9 cellular contexts compared by ENCODE assay signal in genomic region chr12:12720637-12721250, GRCh38. TPM values are rescaled to one million over a fixed set of nuclear protein-coding genes. Genes with fewer than 3 reads are reported as not detected.
DNase-seq lines count a peak whose midpoint lies in the region; ATAC-seq, FAIRE-seq and TF ChIP-seq lines count a peak whose summit lies in the region.
"Had no signal": no experiment of that assay in that cellular context is flagged by ENCODE, and none has a peak within 500 bp of the region (broad histone marks: within the 10 kb centered on the region; RNA-seq: fewer than 3 reads in every experiment).

No MANE protein-coding gene starts in this region.

- H3K9me3 ChIP-seq in esophagus squamous epithelium (no peaks in the 10 kb centered on the region), subcutaneous abdominal adipose tissue (ENCODE audit: control insufficient read depth in 5 of 5, low read length in 5 of 5) (no peaks in the 10 kb centered on the region)

- no peak for FAIRE-seq in urothelium cell line (lab: Jason Lieb, UNC)

- peak overlapping the region; percentile 99 for H3K27ac Mint-ChIP-seq in activated CD4-positive, alpha-beta T cell treated with anti-CD3 and anti-CD28 coated beads, Interleukin-2, amount 10 ng/mL, durations not matched to agents 24 days and 14 days

- TF ChIP-seq CTCF in esophagus squamous epithelium (IDR thresholded peaks at IDR 0.05) = no peak

- WGBS in esophagus squamous epithelium, 2 donors = 14 to 17% methylated on average over 6 of the region's 6 CpGs

- no peaks in the 10 kb centered on the region for H3K27me3 ChIP-seq in esophagus squamous epithelium
- no peaks in the 10 kb centered on the region for H3K27me3 ChIP-seq in subcutaneous abdominal adipose tissue (ENCODE audit: control insufficient read depth in 5 of 5, insufficient read depth in 4 of 5, low read length in 5 of 5)

- peak overlapping the region in 3 of 4 donors; percentile 77 to 89 (median 82) for H3K4me3 ChIP-seq in esophagus squamous epithelium
- H3K4me3 ChIP-seq in subcutaneous abdominal adipose tissue (ENCODE audit: low read depth in 1 of 5, low read length in 5 of 5) = peak overlapping the region in 3 of 5 donors; percentile 5 to 87 (median 47)

- peaks cover 2% of the 10 kb centered on the region for H3K27me3 Mint-ChIP-seq in activated CD4-positive, alpha-beta T cell treated with anti-CD3 and anti-CD28 coated beads, Interleukin-2, amount 10 ng/mL, durations not matched to agents 24 days and 14 days

- H3K27ac ChIP-seq in esophagus squamous epithelium = peak overlapping the region; percentile 80 to 100 (median 98)
- H3K27ac ChIP-seq in subcutaneous abdominal adipose tissue (ENCODE audit: low read depth, low read length) = peak overlapping the region; percentile 96

- H3K9me3 Mint-ChIP-seq in activated CD4-positive, alpha-beta T cell treated with anti-CD3 and anti-CD28 coated beads, Interleukin-2, amount 10 ng/mL, durations not matched to agents 24 days and 14 days = no peaks in the 10 kb centered on the region

- TF ChIP-seq POLR2A in esophagus squamous epithelium (IDR thresholded peaks at IDR 0.05) = no peak

- intact Hi-C loops in activated CD4-positive, alpha-beta T cell treated with anti-CD3 and anti-CD28 coated beads, Interleukin-2, amount 10 ng/mL, durations not matched to agents 24 days and 14 days (cut with micrococcal nuclease) = no loop called here
- intact Hi-C loops in esophagus squamous epithelium (cut with DNase I) = no loop called here

- peaks cover 37% of the 10 kb centered on the region for H3K4me1 Mint-ChIP-seq in activated CD4-positive, alpha-beta T cell treated with anti-CD3 and anti-CD28 coated beads, Interleukin-2, amount 10 ng/mL, durations not matched to agents 24 days and 14 days

- DNase-seq in activated CD4-positive, alpha-beta T cell treated with anti-CD3 and anti-CD28 coated beads, Interleukin-2, amount 10 ng/mL, durations not matched to agents 24 days and 14 days = peak; percentile 77
- no peak for DNase-seq in activated CD4-positive, alpha-beta T cell treated with anti-CD3 and anti-CD28 coated beads, Interleukin-2, amount 50 U/mL, for 4 hours
- DNase-seq in RKO (ENCODE audit: low spot score) = peak; percentile 31
- no peak for DNase-seq in esophagus squamous epithelium (lab: John Stamatoyannopoulos, UW)
- DNase-seq in SHP77 treated with DMSO at 0.1 percent for 48 hours (lab: John Stamatoyannopoulos, UW) = no peak
- no peak for DNase-seq in urothelium cell line (ENCODE audit: low spot score)

- H3K36me3 Mint-ChIP-seq in activated CD4-positive, alpha-beta T cell treated with anti-CD3 and anti-CD28 coated beads, Interleukin-2, amount 10 ng/mL, durations not matched to agents 24 days and 14 days (ENCODE audit: low read depth) = peaks cover 60% of the 10 kb centered on the region

- H3K4me1 ChIP-seq in esophagus squamous epithelium (peaks cover 16 to 57% (median 28%) of the 10 kb centered on the region in 3 donors), subcutaneous abdominal adipose tissue (ENCODE audit: control insufficient read depth in 5 of 5, insufficient read depth in 5 of 5, low read length in 5 of 5) (peaks cover 6 to 69% (median 65%) of the 10 kb centered on the region in 5 donors)

- peak overlapping the region; percentile 97 for H3K4me3 Mint-ChIP-seq in activated CD4-positive, alpha-beta T cell treated with anti-CD3 and anti-CD28 coated beads, Interleukin-2, amount 10 ng/mL, durations not matched to agents 24 days and 14 days

- H3K36me3 ChIP-seq in esophagus squamous epithelium (peaks cover 0 to 26% (median 0%) of the 10 kb centered on the region in 3 donors), subcutaneous abdominal adipose tissue (ENCODE audit: control insufficient read depth in 5 of 5, insufficient read depth in 5 of 5, low read length in 5 of 5) (peaks cover 5 to 23% (median 12%) of the 10 kb centered on the region in 5 donors)

- peak overlapping the region in 3 of 5 donors; percentile 42 to 51 (median 47) for H3K9ac ChIP-seq in subcutaneous abdominal adipose tissue (ENCODE audit: low read length in 5 of 5)

- ATAC-seq in HG03565 (IDR thresholded peaks at IDR 0.05; ENCODE audit: unreplicated experiment) = no peak

RNA-seq across cellular contexts. Expression of gene CDKN1B, which starts 3.6 kb away (rescaled TPM):
- 47.4 and 48.5 TPM in 2 replicates for total RNA-seq in activated CD4-positive, alpha-beta T cell treated with anti-CD3 and anti-CD28 coated beads, Interleukin-2, amount 10 ng/mL, durations not matched to agents 24 days and 14 days
- 10 to 100 TPM; 17.3 to 48.1 (median 30.5) TPM for total RNA-seq in esophagus squamous epithelium

RNA-seq across cellular contexts. Expression of gene GPR19, which starts 24.8 kb away (rescaled TPM):
- total RNA-seq in activated CD4-positive, alpha-beta T cell treated with anti-CD3 and anti-CD28 coated beads, Interleukin-2, amount 10 ng/mL, durations not matched to agents 24 days and 14 days = 9.4 and 12.1 TPM in 2 replicates
- total RNA-seq in esophagus squamous epithelium = under 1 TPM in 1 of 4 donors, not detected in 3; 0.40 TPM
- total RNA-seq: subcutaneous adipose tissue had no signal

Comparison
In these comparisons a context has a peak if more than half of its experiments do, and no peak if none do; other contexts are left out.
1. DNase-seq: peak in activated CD4-positive, alpha-beta T cell treated with anti-CD3 and anti-CD28 coated beads, Interleukin-2, amount 10 ng/mL, durations not matched to agents 24 days and 14 days (single experiment) and RKO (single experiment); none in activated CD4-positive, alpha-beta T cell treated with anti-CD3 and anti-CD28 coated beads, Interleukin-2, amount 50 U/mL, for 4 hours (0 of 2), esophagus squamous epithelium (single experiment), SHP77 treated with DMSO at 0.1 percent for 48 hours (single experiment) and urothelium cell line (single experiment).